ENCODE assay signal across 1 cellular context in the genomic region with DNA sequence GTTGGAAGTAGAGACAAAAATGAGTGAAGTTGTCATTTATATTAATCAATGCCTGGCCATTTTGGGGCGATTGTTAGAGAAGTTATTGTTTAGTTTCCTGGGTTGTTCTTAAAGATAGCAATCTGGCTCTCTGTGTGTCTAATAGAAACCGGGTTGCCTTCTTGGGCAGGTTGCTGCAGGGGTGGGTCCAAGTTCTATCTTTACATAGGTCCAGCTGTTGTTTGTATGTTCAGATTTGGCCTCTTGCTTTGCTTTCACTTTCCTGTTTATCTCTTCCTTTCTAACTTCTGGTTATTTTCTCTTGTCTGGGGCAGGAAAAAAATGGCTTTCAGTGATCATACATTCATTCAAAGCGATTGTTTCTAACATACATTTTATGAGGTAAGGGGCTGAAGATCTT.
TF ChIP-seq lines count a peak whose summit lies in the region.

No MANE protein-coding gene starts in this region.

TF ChIP-seq in GM12878, 131 proteins besides CTCF, POLR2A, EP300 and RAD21 (continued from another document):
- TF ChIP-seq, protein P1, sequence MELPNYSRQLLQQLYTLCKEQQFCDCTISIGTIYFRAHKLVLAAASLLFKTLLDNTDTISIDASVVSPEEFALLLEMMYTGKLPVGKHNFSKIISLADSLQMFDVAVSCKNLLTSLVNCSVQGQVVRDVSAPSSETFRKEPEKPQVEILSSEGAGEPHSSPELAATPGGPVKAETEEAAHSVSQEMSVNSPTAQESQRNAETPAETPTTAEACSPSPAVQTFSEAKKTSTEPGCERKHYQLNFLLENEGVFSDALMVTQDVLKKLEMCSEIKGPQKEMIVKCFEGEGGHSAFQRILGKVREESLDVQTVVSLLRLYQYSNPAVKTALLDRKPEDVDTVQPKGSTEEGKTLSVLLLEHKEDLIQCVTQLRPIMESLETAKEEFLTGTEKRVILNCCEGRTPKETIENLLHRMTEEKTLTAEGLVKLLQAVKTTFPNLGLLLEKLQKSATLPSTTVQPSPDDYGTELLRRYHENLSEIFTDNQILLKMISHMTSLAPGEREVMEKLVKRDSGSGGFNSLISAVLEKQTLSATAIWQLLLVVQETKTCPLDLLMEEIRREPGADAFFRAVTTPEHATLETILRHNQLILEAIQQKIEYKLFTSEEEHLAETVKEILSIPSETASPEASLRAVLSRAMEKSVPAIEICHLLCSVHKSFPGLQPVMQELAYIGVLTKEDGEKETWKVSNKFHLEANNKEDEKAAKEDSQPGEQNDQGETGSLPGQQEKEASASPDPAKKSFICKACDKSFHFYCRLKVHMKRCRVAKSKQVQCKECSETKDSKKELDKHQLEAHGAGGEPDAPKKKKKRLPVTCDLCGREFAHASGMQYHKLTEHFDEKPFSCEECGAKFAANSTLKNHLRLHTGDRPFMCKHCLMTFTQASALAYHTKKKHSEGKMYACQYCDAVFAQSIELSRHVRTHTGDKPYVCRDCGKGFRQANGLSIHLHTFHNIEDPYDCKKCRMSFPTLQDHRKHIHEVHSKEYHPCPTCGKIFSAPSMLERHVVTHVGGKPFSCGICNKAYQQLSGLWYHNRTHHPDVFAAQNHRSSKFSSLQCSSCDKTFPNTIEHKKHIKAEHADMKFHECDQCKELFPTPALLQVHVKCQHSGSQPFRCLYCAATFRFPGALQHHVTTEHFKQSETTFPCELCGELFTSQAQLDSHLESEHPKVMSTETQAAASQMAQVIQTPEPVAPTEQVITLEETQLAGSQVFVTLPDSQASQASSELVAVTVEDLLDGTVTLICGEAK (IDR thresholded peaks at IDR 0.05; ENCODE audit: borderline replicate concordance) = no peak
- TF ChIP-seq JUND (IDR thresholded peaks at IDR 0.05; ENCODE audit: low read depth, low read length) = no peak
- TF ChIP-seq CHD4 (IDR thresholded peaks at IDR 0.05) = no peak
- no peak for TF ChIP-seq NR2C1 (IDR thresholded peaks at IDR 0.05)
- TF ChIP-seq ZBED1 (IDR thresholded peaks at IDR 0.05; ENCODE audit: borderline replicate concordance) = no peak
- TF ChIP-seq NFXL1 (IDR thresholded peaks at IDR 0.05; ENCODE audit: borderline replicate concordance) = no peak
- TF ChIP-seq, protein P2, sequence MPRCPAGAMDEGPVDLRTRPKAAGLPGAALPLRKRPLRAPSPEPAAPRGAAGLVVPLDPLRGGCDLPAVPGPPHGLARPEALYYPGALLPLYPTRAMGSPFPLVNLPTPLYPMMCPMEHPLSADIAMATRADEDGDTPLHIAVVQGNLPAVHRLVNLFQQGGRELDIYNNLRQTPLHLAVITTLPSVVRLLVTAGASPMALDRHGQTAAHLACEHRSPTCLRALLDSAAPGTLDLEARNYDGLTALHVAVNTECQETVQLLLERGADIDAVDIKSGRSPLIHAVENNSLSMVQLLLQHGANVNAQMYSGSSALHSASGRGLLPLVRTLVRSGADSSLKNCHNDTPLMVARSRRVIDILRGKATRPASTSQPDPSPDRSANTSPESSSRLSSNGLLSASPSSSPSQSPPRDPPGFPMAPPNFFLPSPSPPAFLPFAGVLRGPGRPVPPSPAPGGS (IDR thresholded peaks at IDR 0.05; ENCODE audit: borderline replicate concordance, insufficient read depth, low read depth, low read length, poor library complexity, severe bottlenecking) = no peak
- TF ChIP-seq, protein P3, sequence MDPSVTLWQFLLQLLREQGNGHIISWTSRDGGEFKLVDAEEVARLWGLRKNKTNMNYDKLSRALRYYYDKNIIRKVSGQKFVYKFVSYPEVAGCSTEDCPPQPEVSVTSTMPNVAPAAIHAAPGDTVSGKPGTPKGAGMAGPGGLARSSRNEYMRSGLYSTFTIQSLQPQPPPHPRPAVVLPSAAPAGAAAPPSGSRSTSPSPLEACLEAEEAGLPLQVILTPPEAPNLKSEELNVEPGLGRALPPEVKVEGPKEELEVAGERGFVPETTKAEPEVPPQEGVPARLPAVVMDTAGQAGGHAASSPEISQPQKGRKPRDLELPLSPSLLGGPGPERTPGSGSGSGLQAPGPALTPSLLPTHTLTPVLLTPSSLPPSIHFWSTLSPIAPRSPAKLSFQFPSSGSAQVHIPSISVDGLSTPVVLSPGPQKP (IDR thresholded peaks at IDR 0.05; ENCODE audit: low read depth, low read length) = no peak
- no peak for TF ChIP-seq ZNF24 (IDR thresholded peaks at IDR 0.05)
- TF ChIP-seq, protein P4, sequence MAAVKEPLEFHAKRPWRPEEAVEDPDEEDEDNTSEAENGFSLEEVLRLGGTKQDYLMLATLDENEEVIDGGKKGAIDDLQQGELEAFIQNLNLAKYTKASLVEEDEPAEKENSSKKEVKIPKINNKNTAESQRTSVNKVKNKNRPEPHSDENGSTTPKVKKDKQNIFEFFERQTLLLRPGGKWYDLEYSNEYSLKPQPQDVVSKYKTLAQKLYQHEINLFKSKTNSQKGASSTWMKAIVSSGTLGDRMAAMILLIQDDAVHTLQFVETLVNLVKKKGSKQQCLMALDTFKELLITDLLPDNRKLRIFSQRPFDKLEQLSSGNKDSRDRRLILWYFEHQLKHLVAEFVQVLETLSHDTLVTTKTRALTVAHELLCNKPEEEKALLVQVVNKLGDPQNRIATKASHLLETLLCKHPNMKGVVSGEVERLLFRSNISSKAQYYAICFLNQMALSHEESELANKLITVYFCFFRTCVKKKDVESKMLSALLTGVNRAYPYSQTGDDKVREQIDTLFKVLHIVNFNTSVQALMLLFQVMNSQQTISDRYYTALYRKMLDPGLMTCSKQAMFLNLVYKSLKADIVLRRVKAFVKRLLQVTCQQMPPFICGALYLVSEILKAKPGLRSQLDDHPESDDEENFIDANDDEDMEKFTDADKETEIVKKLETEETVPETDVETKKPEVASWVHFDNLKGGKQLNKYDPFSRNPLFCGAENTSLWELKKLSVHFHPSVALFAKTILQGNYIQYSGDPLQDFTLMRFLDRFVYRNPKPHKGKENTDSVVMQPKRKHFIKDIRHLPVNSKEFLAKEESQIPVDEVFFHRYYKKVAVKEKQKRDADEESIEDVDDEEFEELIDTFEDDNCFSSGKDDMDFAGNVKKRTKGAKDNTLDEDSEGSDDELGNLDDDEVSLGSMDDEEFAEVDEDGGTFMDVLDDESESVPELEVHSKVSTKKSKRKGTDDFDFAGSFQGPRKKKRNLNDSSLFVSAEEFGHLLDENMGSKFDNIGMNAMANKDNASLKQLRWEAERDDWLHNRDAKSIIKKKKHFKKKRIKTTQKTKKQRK (IDR thresholded peaks at IDR 0.05; ENCODE audit: low read depth, low read length) = no peak
- no peak for TF ChIP-seq CBX5 (IDR thresholded peaks at IDR 0.05; ENCODE audit: low read depth)
- TF ChIP-seq STAT1 (conservative IDR thresholded peaks at IDR 0.05) = no peak
